ENCODE assay signal across 15 cellular contexts in the genomic region with DNA sequence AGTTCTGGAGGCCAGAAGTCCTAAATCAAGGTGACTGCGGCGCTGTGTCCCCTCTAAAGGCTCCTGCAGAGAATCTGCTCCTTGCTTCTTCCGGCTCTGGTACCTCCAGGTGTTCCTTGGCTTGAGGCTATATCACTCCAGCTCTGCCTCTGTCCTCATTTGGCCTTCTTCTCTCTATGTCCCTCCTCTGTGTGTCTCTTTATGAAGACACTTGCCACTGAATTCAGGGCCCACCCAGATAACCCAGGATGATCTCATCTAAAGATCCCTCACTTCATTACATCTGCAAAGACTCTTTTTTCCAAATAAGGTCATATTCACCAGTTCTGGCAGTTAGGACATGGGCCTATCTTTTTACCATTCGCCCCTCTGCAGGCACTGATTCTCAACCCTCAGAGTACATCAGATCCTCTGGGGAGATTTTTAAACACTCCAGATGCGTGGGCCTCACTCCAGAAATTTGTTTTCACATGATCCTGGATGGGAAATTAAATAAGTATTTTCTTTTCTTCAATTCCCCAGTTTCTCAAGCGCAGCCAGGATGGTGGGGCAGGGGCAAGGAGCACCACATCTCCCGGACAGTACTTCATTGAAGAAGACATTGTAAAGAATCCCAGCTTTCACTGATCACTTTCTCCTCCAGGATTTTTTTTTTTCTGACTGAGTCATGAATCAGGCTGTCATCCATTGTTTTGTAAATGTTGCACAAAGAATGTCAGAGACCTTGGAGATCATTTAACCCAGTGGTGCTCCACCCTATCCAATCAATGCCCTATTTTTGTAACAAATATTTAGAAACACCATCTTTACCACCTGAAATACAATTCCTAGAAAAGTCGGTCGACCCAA. TPM values are rescaled to one million over a fixed set of nuclear protein-coding genes. Genes with fewer than 3 reads are reported as not detected.
DNase-seq lines count a peak whose midpoint lies in the region; ATAC-seq and TF ChIP-seq lines count a peak whose summit lies in the region.
"Had no signal": no experiment of that assay in that cellular context is flagged by ENCODE, and none has a peak within 500 bp of the region (broad histone marks: within the 10 kb centered on the region; RNA-seq: fewer than 3 reads in every experiment).

No MANE protein-coding gene starts in this region.

- TF ChIP-seq POLR2A in tibial nerve (IDR thresholded peaks at IDR 0.05) = no peak

- intact Hi-C loops in Right ventricle myocardium inferior (cut with DNase I) = no loop called here

- TF ChIP-seq CTCF in right atrium auricular region (IDR thresholded peaks at IDR 0.05) (no peak), choroid plexus epithelial cell (conservative IDR thresholded peaks at IDR 0.05; ENCODE audit: low read depth, low read length) (no peak), tibial nerve (IDR thresholded peaks at IDR 0.05) (no peak)

- H3K4me3 ChIP-seq in right atrium auricular region (no peak overlapping the region), choroid plexus epithelial cell (ENCODE audit: low read depth, low read length) (no peak overlapping the region), tibial nerve (no peak overlapping the region)
- H3K4me3 ChIP-seq in effector memory CD4-positive, alpha-beta T cell (ENCODE audit: insufficient read depth, low read depth, low read length, poor library complexity, severe bottlenecking) = no peak overlapping the region
- H3K4me3 ChIP-seq: Peyer's patch, spleen, thoracic aorta had no signal

- H3K9me3 ChIP-seq in right atrium auricular region = no peaks in the 10 kb centered on the region
- no peaks in the 10 kb centered on the region for H3K9me3 ChIP-seq in tibial nerve
- H3K9me3 ChIP-seq in effector memory CD4-positive, alpha-beta T cell (ENCODE audit: control insufficient read depth, low read length) = peaks cover 7% of the 10 kb centered on the region
- H3K9me3 ChIP-seq: Peyer's patch, thoracic aorta had no signal

- H3K27ac ChIP-seq in right atrium auricular region (no peak overlapping the region), tibial nerve (no peak overlapping the region)
- no peak overlapping the region for H3K27ac ChIP-seq in effector memory CD4-positive, alpha-beta T cell (ENCODE audit: insufficient read depth, low read length, poor library complexity, severe bottlenecking)
- H3K27ac ChIP-seq: thoracic aorta had no signal

- DNase-seq in Right ventricle myocardium inferior (ENCODE audit: missing footprints) (no peak), right atrium auricular region (ENCODE audit: low spot score) (no peak), choroid plexus epithelial cell (ENCODE audit: low read depth) (peak; percentile 29), hepatic stellate cell (ENCODE audit: low spot score) (peak; percentile 24), tibial nerve (ENCODE audit: low spot score in 2 of 2) (peak; percentile 26 to 31)
- DNase-seq in activated effector memory CD4-positive, alpha-beta T cell treated with Interleukin-2 at 50 U/mL for 16 hours = no peak
- DNase-seq in effector memory CD4-positive, alpha-beta T cell = no peak
- DNase-seq: activated CD4-positive, alpha-beta T cell treated with anti-CD3 and anti-CD28 coated beads for 36 hours; HFFc6; NCI-H1092 treated with DMSO at 0.1 percent for 48 hours; Peyer's patch; spleen had no signal

- TF ChIP-seq EP300 in tibial nerve (IDR thresholded peaks at IDR 0.05) = no peak

- H3K27me3 ChIP-seq in right atrium auricular region = no peaks in the 10 kb centered on the region
- no peaks in the 10 kb centered on the region for H3K27me3 ChIP-seq in tibial nerve
- H3K27me3 ChIP-seq in effector memory CD4-positive, alpha-beta T cell (replicated peaks; ENCODE audit: control insufficient read depth, insufficient read depth, low read length, poor library complexity, severe bottlenecking) = no peaks in the 10 kb centered on the region
- H3K27me3 ChIP-seq: Peyer's patch, spleen had no signal

- peak; percentile 77 for ATAC-seq in Right ventricle myocardium inferior
- ATAC-seq in HG02970 (IDR thresholded peaks at IDR 0.05; ENCODE audit: low FRiP score, unreplicated experiment) = no peak
- ATAC-seq: activated CD4-positive, alpha-beta T cell treated with anti-CD3 and anti-CD28 coated beads for 36 hours; HepG2 had no signal

- no peaks in the 10 kb centered on the region for H3K36me3 ChIP-seq in right atrium auricular region
- no peaks in the 10 kb centered on the region for H3K36me3 ChIP-seq in tibial nerve
- peaks cover 9% of the 10 kb centered on the region for H3K36me3 ChIP-seq in effector memory CD4-positive, alpha-beta T cell (ENCODE audit: control insufficient read depth, insufficient read depth, low read length)
- H3K36me3 ChIP-seq: Peyer's patch, thoracic aorta had no signal

- H3K4me1 ChIP-seq in right atrium auricular region = peaks cover 0 to 15% of the 10 kb centered on the region in 2 donors
- H3K4me1 ChIP-seq in tibial nerve = peaks cover 0 to 23% (median 0%) of the 10 kb centered on the region in 4 donors
- no peaks in the 10 kb centered on the region for H3K4me1 ChIP-seq in effector memory CD4-positive, alpha-beta T cell (ENCODE audit: control insufficient read depth, insufficient read depth, low read length, poor library complexity, severe bottlenecking)

- 53 to 59% methylated on average over 9 of the region's 9 CpGs for WGBS in tibial nerve, 2 donors

RNA-seq across cellular contexts. Expression of a gene that starts 27.4 kb away (rescaled TPM):
- total RNA-seq in Right ventricle myocardium inferior (4.5 TPM), right atrium auricular region (10 to 100 TPM in 1 of 2 donors, 1 to 10 TPM in 1; 6.0 to 10.9 TPM), tibial nerve (1 to 10 TPM; 2.6 to 6.3 (median 4.2) TPM)

Comparison
In these comparisons a context has a peak if more than half of its experiments do, and no peak if none do; other contexts are left out.
1. DNase-seq: peak in choroid plexus epithelial cell (single experiment), hepatic stellate cell (single experiment) and tibial nerve (2 of 2); none in Right ventricle myocardium inferior (single experiment), right atrium auricular region (single experiment), activated effector memory CD4-positive, alpha-beta T cell treated with Interleukin-2 at 50 U/mL for 16 hours (single experiment) and effector memory CD4-positive, alpha-beta T cell (0 of 3).